In genomic region chr17:77923776-77924513, GRCh38 we compare ENCODE assay signal across 19 cellular contexts.
"Had no signal": no experiment of that assay in that cellular context is flagged by ENCODE, and none has a peak within 500 bp of the region (broad histone marks: within the 10 kb centered on the region; RNA-seq: fewer than 3 reads in every experiment).

No MANE protein-coding gene starts in this region.

- H3K4me1 ChIP-seq: uterus had no signal

- H3K36me3 ChIP-seq: cardiac muscle cell, tibial artery, uterus had no signal

- ATAC-seq: activated CD8-positive, alpha-beta T cell treated with anti-CD3 and anti-CD28 coated beads, Interleukin-2, amount 10 ng/mL, durations not matched to agents 7 days and 5 days; activated naive CD4-positive, alpha-beta T cell treated with anti-CD3 and anti-CD28 coated beads, Interleukin-2, amount 50 U/mL, for 72 hours; activated T-cell treated with anti-CD3 and anti-CD28 coated beads, Interleukin-2, amount 50 U/mL, for 72 hours; left colon; stimulated activated effector memory CD8-positive, alpha-beta T cell treated with anti-CD3 and anti-CD28 coated beads, Interleukin-12 subunit alpha, Interleukin-12 subunit beta, amount 100 ng/mL, for 72 hours; T-helper 17 cell had no signal

- H3K4me3 ChIP-seq: cardiac muscle cell, lung, tibial artery, uterus had no signal

- H3K9me3 ChIP-seq: uterus had no signal

- H3K27ac ChIP-seq: cardiac muscle cell, tibial artery, uterus had no signal

- DNase-seq: activated CD4-positive, alpha-beta T cell treated with anti-CD3 and anti-CD28 coated beads, Interleukin-2, amount 10 ng/mL, durations not matched to agents 24 days and 14 days; activated CD4-positive, CD25-positive, alpha-beta regulatory T cell; activated CD8-positive, alpha-beta memory T cell treated with anti-CD3 and anti-CD28 coated beads, Interleukin-2, amount 50 U/mL, for 48 hours; activated CD8-positive, alpha-beta T cell treated with anti-CD3 and anti-CD28 coated beads, Interleukin-2, amount 10 ng/mL, durations not matched to agents 7 days and 5 days; activated gamma-delta T cell; activated T-cell treated with anti-CD3 and anti-CD28 coated beads, Interleukin-2, amount 50 U/mL, for 72 hours; cortex of kidney; effector CD8-positive, alpha-beta T cell; foreskin melanocyte; left colon; naive B cell; retina; T-helper 17 cell; uterus had no signal
